In genomic region chr12:69115955-69116354, GRCh38 we compare ENCODE assay signal across 25 cellular contexts.
"Had no signal": no experiment of that assay in that cellular context is flagged by ENCODE, and none has a peak within 500 bp of the region (broad histone marks: within the 10 kb centered on the region; RNA-seq: fewer than 3 reads in every experiment).

No MANE protein-coding gene starts in this region.

- H3K27me3 ChIP-seq: esophagus squamous epithelium, heart right ventricle, right atrium auricular region, suprapubic skin, transverse colon, upper lobe of right lung, uterus had no signal

- H3K4me1 ChIP-seq: esophagus squamous epithelium, parathyroid adenoma, right atrium auricular region, suprapubic skin, uterus had no signal

- H3K4me3 ChIP-seq: esophagus squamous epithelium, heart right ventricle, lung, mucosa of descending colon, right atrium auricular region, smooth muscle cell, suprapubic skin, transverse colon, upper lobe of right lung, uterus had no signal

- H3K9ac ChIP-seq: parathyroid adenoma had no signal

- H3K27ac ChIP-seq: esophagus squamous epithelium, heart right ventricle, parathyroid adenoma, right atrium auricular region, suprapubic skin, transverse colon, upper lobe of right lung, uterus had no signal

- H2AFZ ChIP-seq: parathyroid adenoma had no signal

- H3K4me2 ChIP-seq: smooth muscle cell had no signal

- H3K36me3 ChIP-seq: esophagus squamous epithelium, heart right ventricle, right atrium auricular region, suprapubic skin, transverse colon, upper lobe of right lung, uterus had no signal

- H3K9me3 ChIP-seq: esophagus squamous epithelium, heart right ventricle, mucosa of descending colon, right atrium auricular region, suprapubic skin, transverse colon, upper lobe of right lung, uterus had no signal

- DNase-seq: cortex of kidney; effector memory CD8-positive, alpha-beta T cell; erythroblast; esophagus squamous epithelium; foreskin melanocyte; glutamatergic neuron; heart right ventricle; hippocampal formation; kidney; mucosa of descending colon; naive B cell; stimulated activated CD4-positive, alpha-beta T cell treated with anti-CD3 and anti-CD28 coated beads, Interleukin-12 subunit alpha, Interleukin-12 subunit beta, amount 100 ng/mL, for 4 hours; stimulated activated CD4-positive, alpha-beta T cell treated with anti-CD3 and anti-CD28 coated beads, Interleukin-1b, Interleukin-23, amount 100 ng/mL, for 48 hours; stimulated activated CD4-positive, alpha-beta T cell treated with anti-CD3 and anti-CD28 coated beads, Interleukin-4, amount 100 ng/mL, for 1 hour; stimulated activated CD8-positive, alpha-beta memory T cell treated with anti-CD3 and anti-CD28 coated beads, Interleukin-4, amount 100 ng/mL, for 48 hours; stimulated activated naive CD4-positive, alpha-beta T cell; stimulated activated naive CD8-positive, alpha-beta T cell treated with anti-CD3 and anti-CD28 coated beads, Interleukin-15, amount 100 ng/mL, for 72 hours; transverse colon; upper lobe of right lung; uterus had no signal
